ENCODE assay signal across 1 cellular context in genomic region chr16:57704905-57705852, GRCh38.
TF ChIP-seq lines count a peak whose summit lies in the region.

No MANE protein-coding gene starts in this region.

TF ChIP-seq in IMR-90, 13 proteins besides CTCF, POLR2A, EP300 and RAD21 (continued from another document):
- no peak for TF ChIP-seq ELK1 (IDR thresholded peaks at IDR 0.05; ENCODE audit: borderline replicate concordance, low read depth, low read length)
- TF ChIP-seq SMC3 (IDR thresholded peaks at IDR 0.05; ENCODE audit: low read depth, low read length), result no peak
- TF ChIP-seq, protein P1, sequence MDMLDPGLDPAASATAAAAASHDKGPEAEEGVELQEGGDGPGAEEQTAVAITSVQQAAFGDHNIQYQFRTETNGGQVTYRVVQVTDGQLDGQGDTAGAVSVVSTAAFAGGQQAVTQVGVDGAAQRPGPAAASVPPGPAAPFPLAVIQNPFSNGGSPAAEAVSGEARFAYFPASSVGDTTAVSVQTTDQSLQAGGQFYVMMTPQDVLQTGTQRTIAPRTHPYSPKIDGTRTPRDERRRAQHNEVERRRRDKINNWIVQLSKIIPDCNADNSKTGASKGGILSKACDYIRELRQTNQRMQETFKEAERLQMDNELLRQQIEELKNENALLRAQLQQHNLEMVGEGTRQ (IDR thresholded peaks at IDR 0.05; ENCODE audit: low read depth, low read length), result no peak
- no peak for TF ChIP-seq MXI1 (IDR thresholded peaks at IDR 0.05; ENCODE audit: borderline replicate concordance, low read depth, low read length)
- no peak for TF ChIP-seq MAZ (IDR thresholded peaks at IDR 0.05; ENCODE audit: borderline replicate concordance, low read depth, low read length)
